In genomic region chr11:102343789-102344188, GRCh38 we compare ENCODE assay signal across 25 cellular contexts. TPM values are rescaled to one million over a fixed set of nuclear protein-coding genes. Genes with fewer than 3 reads are reported as not detected.
DNase-seq lines count a peak whose midpoint lies in the region; ATAC-seq, FAIRE-seq and TF ChIP-seq lines count a peak whose summit lies in the region.
"Had no signal": no experiment of that assay in that cellular context is flagged by ENCODE, and none has a peak within 500 bp of the region (broad histone marks: within the 10 kb centered on the region; RNA-seq: fewer than 3 reads in every experiment).

No MANE protein-coding gene starts in this region.

- H3K27me3 ChIP-seq in RWPE2 (ENCODE audit: insufficient read depth, poor library complexity, severe bottlenecking) = no peaks in the 10 kb centered on the region
- H3K27me3 ChIP-seq in CD4-positive, alpha-beta memory T cell (ENCODE audit: insufficient read depth, low read length) = no peaks in the 10 kb centered on the region
- no peaks in the 10 kb centered on the region for H3K27me3 ChIP-seq in Karpas-422 (ENCODE audit: low read length)
- H3K27me3 ChIP-seq: brain microvascular endothelial cell, colonic mucosa, heart left ventricle, left lung, pancreas, right atrium auricular region, upper lobe of left lung had no signal

- POLR2A ChIA-PET in CD4-positive, alpha-beta memory T cell (lab: Charles Lee; ENCODE audit: partially characterized antibody) = interaction anchor here (0.6 to 2.2 kb wide), 4 partner anchors 17 to 262 kb away, joined by 3 to 8 read pairs (median 4); no protein-coding TSS in a partner anchor

- no peak overlapping the region for H3K27ac Mint-ChIP-seq in CD4-positive, alpha-beta memory T cell
- H3K27ac Mint-ChIP-seq: CD4-positive, CD25-positive, alpha-beta regulatory T cell; mesothelial cell of epicardium had no signal

- H3K27ac ChIP-seq in RWPE2 (ENCODE audit: poor library complexity, severe bottlenecking) (peak overlapping the region; percentile 92), Karpas-422 (ENCODE audit: low read length) (no peak overlapping the region)
- no peak overlapping the region for H3K27ac ChIP-seq in CD4-positive, alpha-beta memory T cell (ENCODE audit: low read depth, low read length)
- H3K27ac ChIP-seq: brain microvascular endothelial cell, colonic mucosa, heart left ventricle, HL-60, left lung, pancreas, right atrium auricular region, upper lobe of left lung had no signal

- peaks cover 24 to 40% (median 32%) of the 10 kb centered on the region in 4 donors for H3K4me1 Mint-ChIP-seq in CD4-positive, alpha-beta memory T cell

- H3K9me3 ChIP-seq in RWPE2 (ENCODE audit: severe bottlenecking) (no peaks in the 10 kb centered on the region), Karpas-422 (ENCODE audit: low read length) (no peaks in the 10 kb centered on the region)
- H3K9me3 ChIP-seq in CD4-positive, alpha-beta memory T cell (ENCODE audit: control insufficient read depth in 1 of 2, low read length in 2 of 2) = no peaks in the 10 kb centered on the region
- H3K9me3 ChIP-seq: colonic mucosa, heart left ventricle, left lung, pancreas, right atrium auricular region, upper lobe of left lung had no signal

- H2AFZ ChIP-seq in Karpas-422 (ENCODE audit: low read length) = no peak overlapping the region

- H3K4me3 Mint-ChIP-seq in CD4-positive, alpha-beta memory T cell = no peak overlapping the region
- H3K4me3 Mint-ChIP-seq: activated B cell treated with CpG ODN at 0.5 μM for 24 hours, mesothelial cell of epicardium, natural killer cell had no signal

- ATAC-seq in RWPE2 (ENCODE audit: low read depth) (no peak), HG02642 (IDR thresholded peaks at IDR 0.05; ENCODE audit: poor library complexity, unreplicated experiment) (no peak)
- ATAC-seq: heart left ventricle, left lung, natural killer cell, pancreas had no signal

- peaks cover 6% of the 10 kb centered on the region; the same call in 1 of the 2 replicates for H4K20me1 ChIP-seq in Karpas-422 (ENCODE audit: insufficient read depth, low read depth, low read length)

- no peak overlapping the region for H3K4me2 ChIP-seq in Karpas-422 (ENCODE audit: low read depth, low read length, poor library complexity, severe bottlenecking)

- H3K79me2 ChIP-seq in Karpas-422 (ENCODE audit: low read length) = peaks cover 20% of the 10 kb centered on the region

- no peaks in the 10 kb centered on the region for H3K9me3 Mint-ChIP-seq in CD4-positive, alpha-beta memory T cell
- H3K9me3 Mint-ChIP-seq: activated B cell treated with CpG ODN at 0.5 μM for 24 hours; CD4-positive, CD25-positive, alpha-beta regulatory T cell; mesothelial cell of epicardium; natural killer cell had no signal

- peak; percentile 14 for FAIRE-seq in A204.1 (lab: Jason Lieb, UNC)
- FAIRE-seq: pancreas had no signal

- CTCF ChIA-PET in CD4-positive, alpha-beta memory T cell (lab: Charles Lee; ENCODE audit: partially characterized antibody) = interaction anchor here (0.5 to 6.3 kb wide), 19 partner anchors 9 to 322 kb away, joined by 3 to 89 read pairs (median 6); no protein-coding TSS in a partner anchor

- no peaks in the 10 kb centered on the region for H3K9me2 ChIP-seq in Karpas-422 (replicated peaks; ENCODE audit: insufficient read depth, low read length)

- TF ChIP-seq CTCF in RWPE2 (IDR thresholded peaks at IDR 0.05; ENCODE audit: poor library complexity, severe bottlenecking) (no peak), fibroblast of pulmonary artery (IDR thresholded peaks at IDR 0.05; ENCODE audit: low read length, missing control alignments) (no peak)

- H3K9ac ChIP-seq in Karpas-422 (ENCODE audit: low read length) = no peak overlapping the region

- peaks cover 0 to 1% of the 10 kb centered on the region in 2 donors for H3K27me3 Mint-ChIP-seq in CD4-positive, alpha-beta memory T cell
- H3K27me3 Mint-ChIP-seq: activated B cell treated with CpG ODN at 0.5 μM for 24 hours; CD4-positive, CD25-positive, alpha-beta regulatory T cell had no signal

- H3K36me3 ChIP-seq in RWPE2 (ENCODE audit: low read depth) (peaks cover 6% of the 10 kb centered on the region), Karpas-422 (ENCODE audit: insufficient read depth, low read length) (no peaks in the 10 kb centered on the region)
- no peaks in the 10 kb centered on the region for H3K36me3 ChIP-seq in CD4-positive, alpha-beta memory T cell (ENCODE audit: insufficient read depth, low read length)
- H3K36me3 ChIP-seq: brain microvascular endothelial cell, colonic mucosa, heart left ventricle, left lung, pancreas, right atrium auricular region, upper lobe of left lung had no signal

- H3K4me3 ChIP-seq in RWPE2 (ENCODE audit: severe bottlenecking) (no peak overlapping the region), fibroblast of pulmonary artery (replicated peaks; ENCODE audit: low read depth, low read length) (no peak overlapping the region), Karpas-422 (ENCODE audit: low read length) (no peak overlapping the region)
- H3K4me3 ChIP-seq in CD4-positive, alpha-beta memory T cell (ENCODE audit: low read length in 2 of 2) = no peak overlapping the region
- H3K4me3 ChIP-seq: colonic mucosa, heart left ventricle, left lung, pancreas, right atrium auricular region, upper lobe of left lung had no signal

- intact Hi-C loops in CD4-positive, alpha-beta memory T cell (cut with micrococcal nuclease) = loop anchor here (10.0 kb wide), 1 partner anchor 429 kb away; the partner anchor contains the start of genes ANGPTL5 and CEP126

- peaks cover 0 to 21% of the 10 kb centered on the region in 2 donors for H3K36me3 Mint-ChIP-seq in CD4-positive, alpha-beta memory T cell
- H3K36me3 Mint-ChIP-seq: CD4-positive, CD25-positive, alpha-beta regulatory T cell; mesothelial cell of epicardium had no signal

- peaks cover 30% of the 10 kb centered on the region for H3K4me1 ChIP-seq in RWPE2 (ENCODE audit: insufficient read depth, poor library complexity, severe bottlenecking)
- peaks cover 23% of the 10 kb centered on the region for H3K4me1 ChIP-seq in CD4-positive, alpha-beta memory T cell (ENCODE audit: insufficient read depth, low read length)
- peaks cover 15% of the 10 kb centered on the region for H3K4me1 ChIP-seq in Karpas-422 (ENCODE audit: low read length)
- H3K4me1 ChIP-seq: colonic mucosa had no signal

- DNase-seq in ELR (ENCODE audit: low read depth) (peak; percentile 55), RWPE2 (ENCODE audit: low spot score) (no peak), fibroblast of pulmonary artery (ENCODE audit: low read depth) (peak; percentile 56), NCI-H2081 treated with DMSO at 0.1 percent for 48 hours (lab: John Stamatoyannopoulos, UW) (no peak), Karpas-422 (no peak)
- DNase-seq in CD4-positive, alpha-beta memory T cell = no peak
- DNase-seq: activated B cell treated with CpG ODN at 0.5 μM for 24 hours; activated CD4-positive, alpha-beta T cell treated with anti-CD3 and anti-CD28 coated beads, Interleukin-2, amount 50 U/mL, for 48 hours; activated effector memory CD4-positive, alpha-beta T cell treated with anti-CD3 and anti-CD28 coated beads, Interleukin-2, amount 50 U/mL, for 16 hours; brain microvascular endothelial cell; CD4-positive, CD25-positive, alpha-beta regulatory T cell; colonic mucosa; heart left ventricle; left lung; natural killer cell; NCI-H2107; NCI-H510A; pancreas; stimulated activated CD4-positive, alpha-beta T cell treated with anti-CD3 and anti-CD28 coated beads, Interleukin-12 subunit alpha, Interleukin-12 subunit beta, amount 100 ng/mL, for 4 hours; upper lobe of left lung had no signal

RNA-seq across cellular contexts. Expression of gene BIRC2, which starts 3.2 kb away (rescaled TPM):
- 10 to 100 TPM; 60.9 to 61.2 TPM for total RNA-seq in CD4-positive, alpha-beta memory T cell
- 10 to 100 TPM; 28.8 to 33.4 TPM for polyA plus RNA-seq in CD4-positive, alpha-beta memory T cell
- 66.5 and 107 TPM in 2 replicates for total RNA-seq in Karpas-422 (2014; rRNA removed; shearing (Covaris generic); ENCODE audit: low replicate concordance)

RNA-seq across cellular contexts. Expression of gene BIRC3, which starts 26.5 kb away (rescaled TPM):
- total RNA-seq in CD4-positive, alpha-beta memory T cell = 100 to 1,000 TPM; 197 to 198 TPM
- 10 to 100 TPM; 82.5 to 86.3 TPM for polyA plus RNA-seq in CD4-positive, alpha-beta memory T cell
- total RNA-seq in Karpas-422 (2014; rRNA removed; shearing (Covaris generic); ENCODE audit: low replicate concordance) = 0.47 and 0.52 TPM in 2 replicates

Comparison
In these comparisons a context has a peak if more than half of its experiments do, and no peak if none do; other contexts are left out.
1. DNase-seq: peak in ELR (single experiment) and fibroblast of pulmonary artery (single experiment); none in RWPE2 (single experiment), NCI-H2081 treated with DMSO at 0.1 percent for 48 hours (single experiment), CD4-positive, alpha-beta memory T cell (0 of 5) and Karpas-422 (single experiment).
2. RNA of gene BIRC3, which starts 26.5 kb away (total RNA-seq): 197 to 198 TPM in CD4-positive, alpha-beta memory T cell; 0.47 to 0.52 TPM in Karpas-422; every median in the first group is over 100 times any median in the second.